8 cellular contexts compared by ENCODE assay signal in the genomic region with DNA sequence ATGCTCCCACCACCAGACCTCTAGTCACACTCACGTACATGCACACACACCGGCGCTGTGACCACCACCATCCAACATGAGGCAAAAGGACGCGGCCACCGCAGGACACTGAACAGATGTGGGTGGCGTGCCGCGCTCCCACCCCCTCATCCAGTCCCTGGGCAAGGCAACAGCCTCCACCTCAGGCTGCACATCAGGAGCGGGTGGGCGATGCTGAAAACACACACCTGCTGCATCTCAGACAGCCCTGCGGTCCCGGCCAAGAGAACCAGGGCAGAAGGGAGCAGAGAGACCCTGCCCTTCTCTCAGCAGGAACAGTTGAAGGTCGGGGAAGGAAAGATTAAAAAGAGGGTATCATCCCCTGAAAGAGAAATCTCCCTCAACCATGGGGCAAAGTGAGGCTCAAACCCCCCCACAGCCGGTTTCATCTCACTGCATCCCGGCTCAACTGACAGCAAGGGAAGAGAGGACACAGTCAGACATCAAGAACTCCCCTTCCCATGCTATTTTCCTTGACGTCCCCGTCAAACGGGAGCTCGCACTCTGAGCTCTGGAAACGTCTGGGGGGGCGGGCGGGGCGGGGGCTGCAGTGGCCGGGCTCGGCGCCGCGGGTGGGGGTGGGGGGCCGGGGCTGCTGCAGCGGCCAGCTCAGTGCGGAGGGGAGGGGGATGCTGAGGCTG. TPM values are rescaled to one million over a fixed set of nuclear protein-coding genes. Genes with fewer than 3 reads are reported as not detected.
DNase-seq lines count a peak whose midpoint lies in the region; ATAC-seq and TF ChIP-seq lines count a peak whose summit lies in the region.

No MANE protein-coding gene starts in this region.

- H3K4me2 ChIP-seq in mammary epithelial cell (ENCODE audit: insufficient read depth, low read depth, low read length): peak overlapping the region; percentile 58

- peaks cover 19% of the 10 kb centered on the region for H3K79me2 ChIP-seq in mammary epithelial cell (ENCODE audit: insufficient read depth, low read length)

- TF ChIP-seq CTCF in right atrium auricular region (IDR thresholded peaks at IDR 0.05): no peak
- no peak for TF ChIP-seq CTCF in mammary epithelial cell (conservative IDR thresholded peaks at IDR 0.05 in 1 of 2, IDR thresholded peaks at IDR 0.05 in 1 of 2; ENCODE audit: extremely low read depth in 1 of 2, insufficient read depth in 1 of 2, low read depth in 1 of 2, low read length in 2 of 2)
- TF ChIP-seq CTCF in mucosa of descending colon (IDR thresholded peaks at IDR 0.05): no peak
- TF ChIP-seq CTCF in vagina (IDR thresholded peaks at IDR 0.05): no peak

- peaks cover 0 to 46% of the 10 kb centered on the region in 2 donors for H3K4me1 ChIP-seq in right atrium auricular region
- H3K4me1 ChIP-seq in mammary epithelial cell (ENCODE audit: insufficient read depth, low read length): peaks cover 36% of the 10 kb centered on the region
- H3K4me1 ChIP-seq in mucosa of descending colon (ENCODE audit: low read depth): peaks cover 37% of the 10 kb centered on the region
- peaks cover 53% of the 10 kb centered on the region for H3K4me1 ChIP-seq in vagina

- intact Hi-C loops in left ventricle myocardium superior (cut with micrococcal nuclease): no loop called here
- intact Hi-C loops in mammary epithelial cell (cut with micrococcal nuclease): no loop called here
- intact Hi-C loops in mucosa of descending colon (cut with DNase I, micrococcal nuclease): no loop called here
- intact Hi-C loops in vagina (cut with DNase I): no loop called here

- 33% methylated on average over 3 of the region's 32 CpGs for WGBS in mammary epithelial cell (ENCODE audit: low coverage, missing lambda C conversion rate)

- CTCF ChIA-PET in mammary epithelial cell (lab: Charles Lee; ENCODE audit: low non-redundant PET): no interaction called here

- in situ Hi-C loops in mammary epithelial cell (cut with MboI; ENCODE audit: low sequenced_read_pairs in 2 of 2): no loop called here

- ATAC-seq in left ventricle myocardium superior: no peak
- ATAC-seq in mucosa of descending colon: no peak
- ATAC-seq in GM18519 (IDR thresholded peaks at IDR 0.05; ENCODE audit: low FRiP score, unreplicated experiment): no peak

- no peaks in the 10 kb centered on the region for H4K20me1 ChIP-seq in mammary epithelial cell (ENCODE audit: insufficient read depth, low read length)

- H3K9me3 ChIP-seq in right atrium auricular region: no peaks in the 10 kb centered on the region
- H3K9me3 ChIP-seq in mammary epithelial cell (replicated peaks; ENCODE audit: insufficient read depth, low read length): no peaks in the 10 kb centered on the region
- H3K9me3 ChIP-seq in mucosa of descending colon: no peaks in the 10 kb centered on the region
- H3K9me3 ChIP-seq in vagina: no peaks in the 10 kb centered on the region

- no TSS peak for BruUV-seq in mammary epithelial cell (replicated peaks; lab: Mats Ljungman, UMichigan)

- H3K4me3 ChIP-seq in right atrium auricular region: peak overlapping the region; percentile 72 to 92
- H3K4me3 ChIP-seq in mammary epithelial cell (replicated peaks in 1 of 3; ENCODE audit: insufficient read depth in 1 of 3, low read depth in 2 of 3, low read length in 3 of 3): peak overlapping the region in 2 of 3 experiments; percentile 72 to 78
- H3K4me3 ChIP-seq in mucosa of descending colon: peak overlapping the region; percentile 63
- H3K4me3 ChIP-seq in vagina: peak overlapping the region; percentile 88

- H3K9ac ChIP-seq in mammary epithelial cell (ENCODE audit: insufficient read depth, low read length): no peak overlapping the region

- DNase-seq in right atrium auricular region (ENCODE audit: low spot score): no peak
- DNase-seq in left ventricle myocardium superior: no peak
- DNase-seq in mammary epithelial cell: no peak
- DNase-seq in mucosa of descending colon: peak in 2 of 3 donors; percentile 48 to 68
- DNase-seq in vagina (ENCODE audit: extremely low spot score in 2 of 2): no peak
- no peak for DNase-seq in OCI-M2 (lab: John Stamatoyannopoulos, UW; ENCODE audit: unreplicated experiment)
- DNase-seq in Ammon's horn (ENCODE audit: low spot score): no peak

- H3K27ac ChIP-seq in right atrium auricular region (no peak overlapping the region), mammary epithelial cell (ENCODE audit: insufficient read depth, low read depth, low read length) (no peak overlapping the region), vagina (peak overlapping the region; percentile 61)

- H2AFZ ChIP-seq in mammary epithelial cell (ENCODE audit: low read depth, low read length): no peak overlapping the region

- TF ChIP-seq POLR2A in vagina (IDR thresholded peaks at IDR 0.05): no peak

- dilution Hi-C loops in mammary epithelial cell (cut with HindIII; ENCODE audit: low sequenced_read_pairs): no loop called here

- no peaks in the 10 kb centered on the region for H3K27me3 ChIP-seq in right atrium auricular region
- no peaks in the 10 kb centered on the region for H3K27me3 ChIP-seq in mammary epithelial cell (ENCODE audit: insufficient read depth, low read length)
- H3K27me3 ChIP-seq in vagina: no peaks in the 10 kb centered on the region

- H3K36me3 ChIP-seq in right atrium auricular region (no peaks in the 10 kb centered on the region), mammary epithelial cell (ENCODE audit: insufficient read depth, low read length) (no peaks in the 10 kb centered on the region), mucosa of descending colon (ENCODE audit: low read depth) (no peaks in the 10 kb centered on the region), vagina (peaks cover 0 to 10% of the 10 kb centered on the region in 2 donors)

RNA-seq across cellular contexts. Expression of a gene that starts 1.1 kb away (rescaled TPM):
- total RNA-seq in right atrium auricular region: 10 to 100 TPM; 12.1 to 17.4 TPM
- total RNA-seq in left ventricle myocardium superior: 11.9 TPM
- total RNA-seq in mammary epithelial cell: 10 to 100 TPM; 20.1 to 20.2 TPM
- polyA plus RNA-seq in mammary epithelial cell: 23.0 TPM
- polyA minus RNA-seq in mammary epithelial cell: 18.3 TPM
- total RNA-seq in mucosa of descending colon: 100 to 1,000 TPM in 1 of 3 donors, 10 to 100 TPM in 2; 53.5 to 141 (median 57.2) TPM
- 48.9 TPM for total RNA-seq in vagina

RNA-seq across cellular contexts. Expression of a gene that starts 37.6 kb away (rescaled TPM):
- total RNA-seq in right atrium auricular region (1 to 10 TPM; 3.9 to 4.6 TPM), left ventricle myocardium superior (6.6 TPM), mammary epithelial cell (100 to 1,000 TPM in 1 of 2 donors, 10 to 100 TPM in 1; 85.7 to 712 TPM), mucosa of descending colon (10 to 100 TPM in 1 of 3 donors, 1 to 10 TPM in 2; 4.6 to 10.3 (median 5.8) TPM), vagina (18.2 TPM)
- polyA plus RNA-seq in mammary epithelial cell: 269 TPM
- 274 TPM for polyA minus RNA-seq in mammary epithelial cell

Comparison
In these comparisons a context has a peak if more than half of its experiments do, and no peak if none do; other contexts are left out.
1. DNase-seq: peak in mucosa of descending colon (2 of 3); none in right atrium auricular region (single experiment), left ventricle myocardium superior (single experiment), mammary epithelial cell (single experiment), vagina (0 of 2), OCI-M2 (single experiment) and Ammon's horn (single experiment).
2. Peak in every context shown above with its lines, with median percentiles within 50 percentile points of each other: H3K4me3 ChIP-seq.